Comparison of ENCODE assay signal across 1 cellular context in genomic region chr3:27127195-27127594, GRCh38.
TF ChIP-seq lines count a peak whose summit lies in the region.

No MANE protein-coding gene starts in this region.

TF ChIP-seq in HepG2, 621 proteins besides CTCF, POLR2A, EP300 and RAD21 (continued from another document):
- TF ChIP-seq ZNF383 (CRISPR knock-in tag; IDR thresholded peaks at IDR 0.05; ENCODE audit: borderline replicate concordance), result no peak
- TF ChIP-seq HOMEZ (CRISPR knock-in tag; IDR thresholded peaks at IDR 0.05; ENCODE audit: low read depth), result peak; percentile 98
- TF ChIP-seq ARNTL (CRISPR knock-in tag; IDR thresholded peaks at IDR 0.05), result no peak
- TF ChIP-seq SAP130 (CRISPR knock-in tag; IDR thresholded peaks at IDR 0.05; ENCODE audit: low read depth), result peak; percentile 61
- 0 out of 2 replicates have a peak, but pooled peaks have one; percentile 31 for TF ChIP-seq ZSCAN9 (CRISPR knock-in tag; IDR thresholded peaks at IDR 0.05; ENCODE audit: borderline replicate concordance)
- no peak for TF ChIP-seq MLXIP (CRISPR knock-in tag; IDR thresholded peaks at IDR 0.05; ENCODE audit: borderline replicate concordance)
- no peak for TF ChIP-seq PRMT3 (CRISPR knock-in tag; IDR thresholded peaks at IDR 0.05; ENCODE audit: borderline replicate concordance, low read depth)
- TF ChIP-seq KMT2B (CRISPR knock-in tag; IDR thresholded peaks at IDR 0.05), result 0 out of 2 replicates have a peak, but pooled peaks have one; percentile 31
- TF ChIP-seq ELF3 (CRISPR knock-in tag; IDR thresholded peaks at IDR 0.05), result peak; percentile 66; the same call in 1 of the 2 replicates
- TF ChIP-seq ZSCAN20 (CRISPR knock-in tag; IDR thresholded peaks at IDR 0.05; ENCODE audit: borderline replicate concordance), result no peak
- TF ChIP-seq PPARG (CRISPR knock-in tag; conservative IDR thresholded peaks at IDR 0.05), result peak; percentile 40; the same call in 1 of the 2 replicates
- TF ChIP-seq NKX3-1 (CRISPR knock-in tag; IDR thresholded peaks at IDR 0.05), result peak; percentile 51; the same call in 1 of the 2 replicates
- peak; percentile 84; the same call in 1 of the 2 replicates for TF ChIP-seq FOXK1 (CRISPR knock-in tag; IDR thresholded peaks at IDR 0.05; ENCODE audit: borderline replicate concordance, low read depth)
- TF ChIP-seq TFE3 (CRISPR knock-in tag; IDR thresholded peaks at IDR 0.05), result peak; percentile 50
- peak; percentile 93 for TF ChIP-seq ZNF317 (CRISPR knock-in tag; IDR thresholded peaks at IDR 0.05)
- TF ChIP-seq BCLAF1 (IDR thresholded peaks at IDR 0.05), result no peak
- TF ChIP-seq ATF2 (CRISPR knock-in tag; IDR thresholded peaks at IDR 0.05), result peak; percentile 78; the same call in 1 of the 2 replicates
- TF ChIP-seq NR1H2 (CRISPR knock-in tag; IDR thresholded peaks at IDR 0.05; ENCODE audit: borderline replicate concordance, low read depth), result no peak
- TF ChIP-seq ONECUT2 (CRISPR knock-in tag; IDR thresholded peaks at IDR 0.05), result peak; percentile 66; the same call in 1 of the 2 replicates
- TF ChIP-seq FOXO1 (CRISPR knock-in tag; IDR thresholded peaks at IDR 0.05), result peak; percentile 82; the same call in 1 of the 2 replicates
- peak; percentile 72 for TF ChIP-seq GATAD1 (CRISPR knock-in tag; IDR thresholded peaks at IDR 0.05)
- no peak for TF ChIP-seq AKAP8 (CRISPR knock-in tag; IDR thresholded peaks at IDR 0.05)
- TF ChIP-seq FOSL1 (CRISPR knock-in tag; IDR thresholded peaks at IDR 0.05; ENCODE audit: borderline replicate concordance), result no peak
- no peak for TF ChIP-seq KDM3A (CRISPR knock-in tag; IDR thresholded peaks at IDR 0.05; ENCODE audit: low read depth)
- TF ChIP-seq ARID5B (CRISPR knock-in tag; IDR thresholded peaks at IDR 0.05), result peak; percentile 99
- TF ChIP-seq MXI1 (IDR thresholded peaks at IDR 0.05; ENCODE audit: borderline replicate concordance, low read depth, low read length), result no peak
- TF ChIP-seq FOXA1 (IDR thresholded peaks at IDR 0.05), result peak; percentile 89
- TF ChIP-seq FOXA1 (CRISPR knock-in tag; IDR thresholded peaks at IDR 0.05), result peak; percentile 96
- peak; percentile 85 for TF ChIP-seq NCOA2 (CRISPR knock-in tag; IDR thresholded peaks at IDR 0.05)
- TF ChIP-seq TBX3 (IDR thresholded peaks at IDR 0.05; ENCODE audit: borderline replicate concordance), result peak; percentile 90
- peak; percentile 96 for TF ChIP-seq CEBPG (CRISPR knock-in tag; IDR thresholded peaks at IDR 0.05)
- no peak for TF ChIP-seq SP1 (IDR thresholded peaks at IDR 0.05)
- no peak for TF ChIP-seq SP1 (CRISPR knock-in tag; IDR thresholded peaks at IDR 0.05)
- TF ChIP-seq SMAD3 (CRISPR knock-in tag; IDR thresholded peaks at IDR 0.05), result peak; percentile 92; the same call in 1 of the 2 replicates
- TF ChIP-seq ZFP82 (CRISPR knock-in tag; IDR thresholded peaks at IDR 0.05; ENCODE audit: borderline replicate concordance), result no peak
- TF ChIP-seq KAT2B (IDR thresholded peaks at IDR 0.05; ENCODE audit: borderline replicate concordance, low read depth, low read length), result peak; percentile 69; the same call in 1 of the 2 replicates
- peak; percentile 76; the same call in 1 of the 2 replicates for TF ChIP-seq ZNF331 (CRISPR knock-in tag; IDR thresholded peaks at IDR 0.05)
- peak; percentile 92; the same call in 1 of the 2 replicates for TF ChIP-seq MIER3 (CRISPR knock-in tag; IDR thresholded peaks at IDR 0.05; ENCODE audit: borderline replicate concordance)
- TF ChIP-seq FOXP4 (CRISPR knock-in tag; IDR thresholded peaks at IDR 0.05), result peak; percentile 74
- no peak for TF ChIP-seq ZZZ3 (CRISPR knock-in tag; IDR thresholded peaks at IDR 0.05; ENCODE audit: borderline replicate concordance)
